In genomic region chr1:53442297-53442696, GRCh38 we compare ENCODE assay signal across 14 cellular contexts. TPM values are rescaled to one million over a fixed set of nuclear protein-coding genes. Genes with fewer than 3 reads are reported as not detected.
A peak's percentile ranks its signal among the peaks of the same experiment; 100 is the strongest.
DNase-seq lines count a peak whose midpoint lies in the region; ATAC-seq, FAIRE-seq and TF ChIP-seq lines count a peak whose summit lies in the region.
"Had no signal": no experiment of that assay in that cellular context is flagged by ENCODE, and none has a peak within 500 bp of the region (broad histone marks: within the 10 kb centered on the region; RNA-seq: fewer than 3 reads in every experiment).

No MANE protein-coding gene starts in this region.

- no peak overlapping the region for H3K14ac ChIP-seq in mesenchymal stem cell (ENCODE audit: low read length in 2 of 2)

- TF ChIP-seq POLR2A in K562 (conservative IDR thresholded peaks at IDR 0.05) (no peak), right lobe of liver (IDR thresholded peaks at IDR 0.05) (no peak)

- H3K9me3 ChIP-seq in K562 (replicated peaks; ENCODE audit: control insufficient read depth, insufficient read depth, low read depth, low read length): 0 out of 2 replicates have a peak, but pooled peaks cover 2% of the 10 kb centered on the region
- no peaks in the 10 kb centered on the region for H3K9me3 ChIP-seq in mesenchymal stem cell (ENCODE audit: control insufficient read depth, low read length)
- H3K9me3 ChIP-seq in right lobe of liver: no peaks in the 10 kb centered on the region
- H3K9me3 ChIP-seq: ascending aorta, esophagus muscularis mucosa, tibial artery had no signal

- H4K8ac ChIP-seq in mesenchymal stem cell (ENCODE audit: low read length): no peak overlapping the region

- no peak overlapping the region for H2BK5ac ChIP-seq in mesenchymal stem cell (ENCODE audit: low read depth, low read length, poor library complexity, severe bottlenecking)

- H3K18ac ChIP-seq in mesenchymal stem cell (ENCODE audit: low read depth in 1 of 2, low read length in 2 of 2): no peak overlapping the region

- H3K4me1 ChIP-seq in K562 (replicated peaks in 1 of 2; ENCODE audit: control insufficient read depth in 2 of 2, insufficient read depth in 2 of 2, low read length in 2 of 2): peaks cover 0 to 10% of the 10 kb centered on the region in 2 experiments; a peak in 2 of 5 replicates
- peaks cover 2% of the 10 kb centered on the region for H3K4me1 ChIP-seq in mesenchymal stem cell (ENCODE audit: control insufficient read depth, insufficient read depth, low read depth, low read length)
- H3K4me1 ChIP-seq in right lobe of liver: no peaks in the 10 kb centered on the region
- H3K4me1 ChIP-seq: ascending aorta, esophagus muscularis mucosa, tibial artery had no signal

- no peaks in the 10 kb centered on the region for H3K9me1 ChIP-seq in K562 (ENCODE audit: control insufficient read depth, insufficient read depth, low read length)

- peak; percentile 51 for DNase-seq in H4 (ENCODE audit: low spot score)
- peak; percentile 58 for DNase-seq in MV-4-11 (lab: John Stamatoyannopoulos, UW)
- DNase-seq in K562 (ENCODE audit: extremely low read depth in 1 of 4, low spot score in 3 of 4): peak in 1 of 4 experiments; percentile 26
- peak; percentile 65 for DNase-seq in mesenchymal stem cell
- DNase-seq in right lobe of liver: no peak
- no peak for DNase-seq in NCI-H748 treated with DMSO at 0.1 percent for 48 hours (lab: John Stamatoyannopoulos, UW)
- DNase-seq in activated naive CD4-positive, alpha-beta T cell (lab: John Stamatoyannopoulos, UW): no peak
- DNase-seq in NCI-H1694 (lab: John Stamatoyannopoulos, UW): no peak
- DNase-seq: tibial artery had no signal

- no peak for TF ChIP-seq EP300 in K562 (IDR thresholded peaks at IDR 0.05; ENCODE audit: low read length)

- in situ Hi-C loops in K562 (cut with MboI): no loop called here

- no peaks in the 10 kb centered on the region for H4K20me1 ChIP-seq in K562 (replicated peaks; ENCODE audit: control insufficient read depth, insufficient read depth, low read length)

- H3K4me3 ChIP-seq in K562 (no peak overlapping the region), mesenchymal stem cell (ENCODE audit: insufficient read depth in 1 of 2, low read depth in 1 of 2, low read length in 2 of 2) (no peak overlapping the region), right lobe of liver (no peak overlapping the region)
- H3K4me3 ChIP-seq: ascending aorta, esophagus muscularis mucosa, lung, tibial artery had no signal

- no peak overlapping the region for H3K4ac ChIP-seq in mesenchymal stem cell (ENCODE audit: low read depth in 1 of 2, low read length in 2 of 2)

- H3K4me2 ChIP-seq in K562 (ENCODE audit: insufficient read depth, low read length): no peak overlapping the region
- no peak overlapping the region for H3K4me2 ChIP-seq in mesenchymal stem cell (ENCODE audit: low read length, poor library complexity, severe bottlenecking)
- H3K4me2 ChIP-seq: KMS-11 had no signal

- no peak overlapping the region for H3K27ac ChIP-seq in K562 (ENCODE audit: extremely low read depth, low read depth, low read length)
- no peak overlapping the region for H3K27ac ChIP-seq in mesenchymal stem cell (ENCODE audit: low read length, poor library complexity, severe bottlenecking)
- H3K27ac ChIP-seq in right lobe of liver: no peak overlapping the region
- H3K27ac ChIP-seq: ascending aorta, esophagus muscularis mucosa, KMS-11, tibial artery had no signal

- CTCF ChIA-PET in K562 (lab: Yijun Ruan, JAX; ENCODE audit: low intra/inter-chr PET ratio): interaction anchor here (0.7 kb wide), 1 partner anchor 19 kb away, joined by 4 read pairs; no protein-coding TSS in a partner anchor

- H3K79me1 ChIP-seq in mesenchymal stem cell (replicated peaks; ENCODE audit: low read length, poor library complexity, severe bottlenecking): no peaks in the 10 kb centered on the region

- H2BK12ac ChIP-seq in mesenchymal stem cell (ENCODE audit: low read length in 2 of 2): no peak overlapping the region

- H3K36me3 ChIP-seq in K562 (ENCODE audit: control insufficient read depth, insufficient read depth, low read length) (no peaks in the 10 kb centered on the region), mesenchymal stem cell (ENCODE audit: control insufficient read depth in 1 of 2, insufficient read depth in 2 of 2, low read depth in 1 of 2, low read length in 2 of 2) (peaks cover 0 to 4% of the 10 kb centered on the region in 2 experiments), right lobe of liver (no peaks in the 10 kb centered on the region)
- H3K36me3 ChIP-seq: ascending aorta, esophagus muscularis mucosa, tibial artery had no signal

- TF ChIP-seq CTCF in K562 (IDR thresholded peaks at IDR 0.05 in 2 of 3, conservative IDR thresholded peaks at IDR 0.05 in 1 of 3; ENCODE audit: insufficient read depth in 2 of 3, low read depth in 1 of 3, low read length in 3 of 3) (no peak), right lobe of liver (IDR thresholded peaks at IDR 0.05) (no peak)

- peak; percentile 49 for FAIRE-seq in K562 (lab: Jason Lieb, UNC)

- no peaks in the 10 kb centered on the region for H3K79me2 ChIP-seq in K562 (ENCODE audit: control insufficient read depth, insufficient read depth, low read length)

- H3K9ac ChIP-seq in K562 (ENCODE audit: insufficient read depth in 1 of 2, low read depth in 2 of 2, low read length in 2 of 2): no peak overlapping the region
- H3K9ac ChIP-seq in mesenchymal stem cell (ENCODE audit: low read length): peak overlapping the region; percentile 37
- H3K9ac ChIP-seq: KMS-11 had no signal

- no peak for TF ChIP-seq RAD21 in K562 (CRISPR knock-in tag; conservative IDR thresholded peaks at IDR 0.05 in 1 of 2, IDR thresholded peaks at IDR 0.05 in 1 of 2)

- H2AK5ac ChIP-seq in mesenchymal stem cell (ENCODE audit: low read length, severe bottlenecking): no peak overlapping the region

- peak; percentile 83 for ATAC-seq in K562
- ATAC-seq in right lobe of liver: no peak

- BruUV-seq in K562 (replicated peaks; lab: Mats Ljungman, UMichigan): no TSS peak

- WGBS in K562 (ENCODE audit: insufficient coverage, low coverage, missing lambda C conversion rate): 0% methylated on average over 2 of the region's 2 CpGs
- WGBS in mesenchymal stem cell: no CpG with 5 or more reads among the region's 2 CpGs
- no CpG with 5 or more reads among the region's 2 CpGs for WGBS in right lobe of liver (ENCODE audit: insufficient coverage, low coverage, low lambda C conversion rate, missing lambda C conversion rate)

- POLR2A ChIA-PET in K562 (lab: Yijun Ruan, JAX): no interaction called here

- peaks cover 3 to 13% of the 10 kb centered on the region in 2 experiments; a peak in 2 of 5 replicates for H3K27me3 ChIP-seq in K562 (ENCODE audit: control insufficient read depth in 2 of 2, insufficient read depth in 2 of 2, low read length in 2 of 2)
- H3K27me3 ChIP-seq in mesenchymal stem cell (ENCODE audit: control insufficient read depth in 1 of 2, insufficient read depth in 1 of 2, low read length in 2 of 2): peaks cover 0 to 6% of the 10 kb centered on the region in 2 experiments
- no peaks in the 10 kb centered on the region for H3K27me3 ChIP-seq in right lobe of liver
- H3K27me3 ChIP-seq: ascending aorta, esophagus muscularis mucosa had no signal

- H2BK15ac ChIP-seq in mesenchymal stem cell (ENCODE audit: low read depth, poor library complexity, severe bottlenecking): no peak overlapping the region

- H2AFZ ChIP-seq in K562 (ENCODE audit: low read depth, low read length) (no peak overlapping the region), mesenchymal stem cell (ENCODE audit: low read depth, low read length) (peak overlapping the region; percentile 36)

- H3K23ac ChIP-seq in mesenchymal stem cell (ENCODE audit: low read length in 2 of 2): no peak overlapping the region

- H2BK120ac ChIP-seq in mesenchymal stem cell (ENCODE audit: low read depth, low read length): no peak overlapping the region

- intact Hi-C loops in K562 (cut with micrococcal nuclease) (no loop called here), right lobe of liver (cut with DNase I) (no loop called here)

- H4K91ac ChIP-seq in mesenchymal stem cell (ENCODE audit: low read length): no peak overlapping the region

TF ChIP-seq in K562, 482 proteins besides CTCF, POLR2A, EP300 and RAD21 (continues in another document):
- TF ChIP-seq NFRKB (IDR thresholded peaks at IDR 0.05; ENCODE audit: low read depth): no peak
- TF ChIP-seq RBM34 (IDR thresholded peaks at IDR 0.05; ENCODE audit: borderline replicate concordance, insufficient read depth, low read length): no peak
- TF ChIP-seq PTBP1 (IDR thresholded peaks at IDR 0.05; ENCODE audit: low read depth, low read length): no peak
- TF ChIP-seq RBM39 (optimal IDR thresholded peaks at IDR 0.05; ENCODE audit: low read depth, low read length): no peak
- no peak for TF ChIP-seq MYC (IDR thresholded peaks at IDR 0.05; ENCODE audit: low read depth, low read length)
- no peak for TF ChIP-seq MYC (CRISPR knock-in tag; IDR thresholded peaks at IDR 0.05; ENCODE audit: borderline replicate concordance, low read depth)
- no peak for TF ChIP-seq HSF4 (CRISPR knock-in tag; IDR thresholded peaks at IDR 0.05; ENCODE audit: borderline replicate concordance)
- peak; percentile 40; the same call in 1 of the 2 replicates for TF ChIP-seq SPI1 (IDR thresholded peaks at IDR 0.05; ENCODE audit: borderline replicate concordance, low read depth, low read length)
- no peak for TF ChIP-seq SP1 (CRISPR knock-in tag; IDR thresholded peaks at IDR 0.05)
- peak; percentile 66; the same call in 1 of the 2 replicates for TF ChIP-seq SOX6 (IDR thresholded peaks at IDR 0.05)

RNA-seq across cellular contexts. Expression of gene DMRTB1, which starts 16.9 kb away (rescaled TPM):
- not detected in 2 replicates for total RNA-seq in H4 (2014; rRNA removed; shearing (Covaris generic))
- total RNA-seq in K562 (2011; cell fraction: chromatin; rRNA removed; ENCODE audit: low replicate concordance): not detected in 2 replicates
- not detected in 2 replicates for total RNA-seq in K562 (2011; cell fraction: nucleolus; rRNA removed)
- total RNA-seq in K562 (2011; cell fraction: nucleoplasm; rRNA removed): not detected in 2 replicates
- total RNA-seq in K562 (2014; rRNA removed) (0.20 and 0.27 TPM in 2 replicates), K562 (2014; rRNA removed; fragmentation: Illumina TruSeq; extraction: Trizol) (0.13 TPM in 1 of 2 replicates, not detected in the other), K562 (2015; rRNA removed; fragmentation: Illumina TruSeq; extraction: Trizol) (0.11 TPM in 1 of 2 replicates, not detected in the other), K562 (2021) (0.11 and 0.35 TPM in 2 replicates), right lobe of liver (not detected)
- polyA plus RNA-seq in K562 (2011; rRNA removed) (not detected in 2 replicates), K562 (2014; fragmentation: Illumina TruSeq; extraction: Trizol) (0.12 and 0.16 TPM in 2 replicates), K562 (2014; fragmentation: Nextera tagmentation; extraction: Ambion mirVana) (under 1 TPM; 0.06 TPM), K562 (2014; rRNA removed) (0.09 and 0.27 TPM in 2 replicates)
- 0.07 TPM in 1 of 2 replicates, not detected in the other for polyA plus RNA-seq in K562 (2011; cell fraction: cytosol; rRNA removed)
- not detected in 2 replicates for polyA plus RNA-seq in K562 (2011; cell fraction: nucleus; rRNA removed)
- polyA plus RNA-seq in K562 (2012): 0.10 and 0.28 TPM in 2 replicates
- polyA minus RNA-seq in K562 (2011; rRNA and poly(A)+ RNA removed): not detected in 2 replicates
- not detected in 2 replicates for polyA minus RNA-seq in K562 (2011; cell fraction: cytosol; rRNA and poly(A)+ RNA removed)
- not detected in 2 replicates for polyA minus RNA-seq in K562 (2011; cell fraction: nucleus; rRNA and poly(A)+ RNA removed)
- not detected for polyA plus RNA-seq in mesenchymal stem cell (2013, experiment 1 of 2)
- not detected for polyA plus RNA-seq in mesenchymal stem cell (2013, experiment 2 of 2)
- total RNA-seq: ascending aorta, esophagus muscularis mucosa, lung, pulmonary artery endothelial cell had no signal
- polyA plus RNA-seq: lung had no signal

Comparison
In these comparisons a context has a peak if more than half of its experiments do, and no peak if none do; other contexts are left out.
1. DNase-seq: peak in H4 (single experiment), MV-4-11 (single experiment) and mesenchymal stem cell (single experiment); none in right lobe of liver (0 of 3), NCI-H748 treated with DMSO at 0.1 percent for 48 hours (single experiment), activated naive CD4-positive, alpha-beta T cell (0 of 4) and NCI-H1694 (single experiment).